Comparison of ENCODE assay signal across 1 cellular context in the genomic region with DNA sequence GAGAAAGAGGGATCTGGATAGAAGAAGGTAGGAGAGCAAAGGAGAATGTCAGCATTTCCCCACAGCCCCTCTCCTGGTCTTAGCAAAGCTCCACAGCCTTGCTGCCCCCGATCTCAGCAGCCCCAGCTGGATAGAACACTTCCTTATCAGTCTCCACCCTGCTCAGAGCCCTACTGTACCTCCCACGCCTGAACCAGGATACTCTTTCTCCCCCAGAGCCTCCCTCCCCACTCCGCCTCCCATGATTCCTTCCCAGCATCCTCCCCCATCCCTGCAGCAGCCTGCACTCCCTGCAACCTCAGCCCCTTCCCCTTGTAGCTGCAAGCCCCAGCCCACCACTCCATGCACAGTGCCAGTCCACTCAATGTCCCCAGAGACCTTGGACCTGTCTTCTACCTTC.
TF ChIP-seq lines count a peak whose summit lies in the region.

No MANE protein-coding gene starts in this region.

TF ChIP-seq in K562, 482 proteins besides CTCF, POLR2A, EP300 and RAD21 (continued from another document and continues in another):
- TF ChIP-seq ZNF583 (CRISPR knock-in tag; IDR thresholded peaks at IDR 0.05) (no peak), CEBPB (tag; IDR thresholded peaks at IDR 0.05) (no peak), PTTG1 (tag; IDR thresholded peaks at IDR 0.05; ENCODE audit: low read depth) (no peak), GATA2 (CRISPR knock-in tag; IDR thresholded peaks at IDR 0.05) (peak; percentile 57; the same call in 1 of the 2 replicates), ZNF140 (CRISPR knock-in tag; IDR thresholded peaks at IDR 0.05) (no peak), NCOA2 (IDR thresholded peaks at IDR 0.05; ENCODE audit: partially characterized antibody in 2 of 2) (no peak), ZNF584 (CRISPR knock-in tag; IDR thresholded peaks at IDR 0.05; ENCODE audit: low read depth) (no peak), KAT7 (CRISPR knock-in tag; IDR thresholded peaks at IDR 0.05; ENCODE audit: borderline replicate concordance) (no peak), NCOR1 (IDR thresholded peaks at IDR 0.05) (peak; percentile 78), ZNF212 (CRISPR knock-in tag; IDR thresholded peaks at IDR 0.05) (no peak), HDAC1 (IDR thresholded peaks at IDR 0.05) (peak in 1 of 2 experiments; percentile 75; a peak in 1 of 4 replicates), ELF1 (tag; IDR thresholded peaks at IDR 0.05) (peak; percentile 30; the same call in 1 of the 2 replicates), CTBP1 (IDR thresholded peaks at IDR 0.05; ENCODE audit: borderline replicate concordance) (peak; percentile 75; the same call in 1 of the 2 replicates), BMI1 (IDR thresholded peaks at IDR 0.05; ENCODE audit: low read length) (no peak), ETS2 (tag; IDR thresholded peaks at IDR 0.05; ENCODE audit: borderline replicate concordance, poor library complexity, severe bottlenecking) (no peak), TRIM24 (IDR thresholded peaks at IDR 0.05) (peak; percentile 54 to 63; a peak in 3 of 4 replicates), FOS (IDR thresholded peaks at IDR 0.05; ENCODE audit: extremely low read depth, insufficient read length) (no peak), RNF2 (IDR thresholded peaks at IDR 0.05) (0 out of 2 replicates have a peak, but pooled peaks have one; percentile 31), HNRNPL (IDR thresholded peaks at IDR 0.05; ENCODE audit: low read depth, low read length) (no peak), LCOR (CRISPR knock-in tag; IDR thresholded peaks at IDR 0.05) (no peak), MAZ (CRISPR knock-in tag; conservative IDR thresholded peaks at IDR 0.05 in 1 of 2, IDR thresholded peaks at IDR 0.05 in 1 of 2) (peak in 1 of 2 experiments; percentile 36; a peak in 1 of 4 replicates), POLR2G (IDR thresholded peaks at IDR 0.05; ENCODE audit: low read depth, low read length) (no peak), ARHGAP35 (IDR thresholded peaks at IDR 0.05; ENCODE audit: partially characterized antibody) (no peak), TBL1XR1 (IDR thresholded peaks at IDR 0.05; ENCODE audit: low read length in 2 of 2) (peak in 1 of 2 experiments; percentile 24; a peak in 1 of 4 replicates), SMARCE1 (IDR thresholded peaks at IDR 0.05) (peak; percentile 83; the same call in 1 of the 2 replicates), BCOR (IDR thresholded peaks at IDR 0.05) (0 out of 2 replicates have a peak, but pooled peaks have one; percentile 42), POU5F1 (IDR thresholded peaks at IDR 0.05; ENCODE audit: borderline replicate concordance, low read depth, low read length, partially characterized antibody) (no peak), MTA1 (IDR thresholded peaks at IDR 0.05; ENCODE audit: borderline replicate concordance) (peak; percentile 75; the same call in 1 of the 2 replicates), NFE2 (IDR thresholded peaks at IDR 0.05; ENCODE audit: low read depth) (no peak), EHMT2 (IDR thresholded peaks at IDR 0.05) (0 out of 2 replicates have a peak, but pooled peaks have one; percentile 33), SAP30 (IDR thresholded peaks at IDR 0.05; ENCODE audit: borderline replicate concordance, insufficient read depth, low read depth, low read length, poor library complexity, severe bottlenecking) (no peak), ZNF239 (CRISPR knock-in tag; IDR thresholded peaks at IDR 0.05) (no peak), MTA2 (IDR thresholded peaks at IDR 0.05; ENCODE audit: low read depth) (peak; percentile 79), EGR1 (conservative IDR thresholded peaks at IDR 0.05) (peak; percentile 86), FOXK2 (conservative IDR thresholded peaks at IDR 0.05 in 1 of 2, IDR thresholded peaks at IDR 0.05 in 1 of 2; ENCODE audit: low read depth in 2 of 2) (no peak), ASH1L (IDR thresholded peaks at IDR 0.05; ENCODE audit: borderline replicate concordance, low read depth, partially characterized antibody) (no peak), ZKSCAN3 (CRISPR knock-in tag; IDR thresholded peaks at IDR 0.05) (no peak), NR3C1 (CRISPR knock-in tag; IDR thresholded peaks at IDR 0.05) (no peak)
- TF ChIP-seq, protein P1, sequence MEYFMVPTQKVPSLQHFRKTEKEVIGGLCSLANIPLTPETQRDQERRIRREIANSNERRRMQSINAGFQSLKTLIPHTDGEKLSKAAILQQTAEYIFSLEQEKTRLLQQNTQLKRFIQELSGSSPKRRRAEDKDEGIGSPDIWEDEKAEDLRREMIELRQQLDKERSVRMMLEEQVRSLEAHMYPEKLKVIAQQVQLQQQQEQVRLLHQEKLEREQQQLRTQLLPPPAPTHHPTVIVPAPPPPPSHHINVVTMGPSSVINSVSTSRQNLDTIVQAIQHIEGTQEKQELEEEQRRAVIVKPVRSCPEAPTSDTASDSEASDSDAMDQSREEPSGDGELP (CRISPR knock-in tag; IDR thresholded peaks at IDR 0.05; ENCODE audit: borderline replicate concordance): peak; percentile 75
- TF ChIP-seq, protein P2, sequence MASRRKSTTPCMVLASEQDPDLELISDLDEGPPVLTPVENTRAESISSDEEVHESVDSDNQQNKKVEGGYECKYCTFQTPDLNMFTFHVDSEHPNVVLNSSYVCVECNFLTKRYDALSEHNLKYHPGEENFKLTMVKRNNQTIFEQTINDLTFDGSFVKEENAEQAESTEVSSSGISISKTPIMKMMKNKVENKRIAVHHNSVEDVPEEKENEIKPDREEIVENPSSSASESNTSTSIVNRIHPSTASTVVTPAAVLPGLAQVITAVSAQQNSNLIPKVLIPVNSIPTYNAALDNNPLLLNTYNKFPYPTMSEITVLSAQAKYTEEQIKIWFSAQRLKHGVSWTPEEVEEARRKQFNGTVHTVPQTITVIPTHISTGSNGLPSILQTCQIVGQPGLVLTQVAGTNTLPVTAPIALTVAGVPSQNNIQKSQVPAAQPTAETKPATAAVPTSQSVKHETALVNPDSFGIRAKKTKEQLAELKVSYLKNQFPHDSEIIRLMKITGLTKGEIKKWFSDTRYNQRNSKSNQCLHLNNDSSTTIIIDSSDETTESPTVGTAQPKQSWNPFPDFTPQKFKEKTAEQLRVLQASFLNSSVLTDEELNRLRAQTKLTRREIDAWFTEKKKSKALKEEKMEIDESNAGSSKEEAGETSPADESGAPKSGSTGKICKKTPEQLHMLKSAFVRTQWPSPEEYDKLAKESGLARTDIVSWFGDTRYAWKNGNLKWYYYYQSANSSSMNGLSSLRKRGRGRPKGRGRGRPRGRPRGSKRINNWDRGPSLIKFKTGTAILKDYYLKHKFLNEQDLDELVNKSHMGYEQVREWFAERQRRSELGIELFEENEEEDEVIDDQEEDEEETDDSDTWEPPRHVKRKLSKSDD (conservative IDR thresholded peaks at IDR 0.05; ENCODE audit: low read length): no peak
- TF ChIP-seq, protein P3, sequence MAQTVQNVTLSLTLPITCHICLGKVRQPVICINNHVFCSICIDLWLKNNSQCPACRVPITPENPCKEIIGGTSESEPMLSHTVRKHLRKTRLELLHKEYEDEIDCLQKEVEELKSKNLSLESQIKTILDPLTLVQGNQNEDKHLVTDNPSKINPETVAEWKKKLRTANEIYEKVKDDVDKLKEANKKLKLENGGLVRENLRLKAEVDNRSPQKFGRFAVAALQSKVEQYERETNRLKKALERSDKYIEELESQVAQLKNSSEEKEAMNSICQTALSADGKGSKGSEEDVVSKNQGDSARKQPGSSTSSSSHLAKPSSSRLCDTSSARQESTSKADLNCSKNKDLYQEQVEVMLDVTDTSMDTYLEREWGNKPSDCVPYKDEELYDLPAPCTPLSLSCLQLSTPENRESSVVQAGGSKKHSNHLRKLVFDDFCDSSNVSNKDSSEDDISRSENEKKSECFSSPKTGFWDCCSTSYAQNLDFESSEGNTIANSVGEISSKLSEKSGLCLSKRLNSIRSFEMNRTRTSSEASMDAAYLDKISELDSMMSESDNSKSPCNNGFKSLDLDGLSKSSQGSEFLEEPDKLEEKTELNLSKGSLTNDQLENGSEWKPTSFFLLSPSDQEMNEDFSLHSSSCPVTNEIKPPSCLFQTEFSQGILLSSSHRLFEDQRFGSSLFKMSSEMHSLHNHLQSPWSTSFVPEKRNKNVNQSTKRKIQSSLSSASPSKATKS (CRISPR knock-in tag; IDR thresholded peaks at IDR 0.05): no peak
- TF ChIP-seq, protein P4, sequence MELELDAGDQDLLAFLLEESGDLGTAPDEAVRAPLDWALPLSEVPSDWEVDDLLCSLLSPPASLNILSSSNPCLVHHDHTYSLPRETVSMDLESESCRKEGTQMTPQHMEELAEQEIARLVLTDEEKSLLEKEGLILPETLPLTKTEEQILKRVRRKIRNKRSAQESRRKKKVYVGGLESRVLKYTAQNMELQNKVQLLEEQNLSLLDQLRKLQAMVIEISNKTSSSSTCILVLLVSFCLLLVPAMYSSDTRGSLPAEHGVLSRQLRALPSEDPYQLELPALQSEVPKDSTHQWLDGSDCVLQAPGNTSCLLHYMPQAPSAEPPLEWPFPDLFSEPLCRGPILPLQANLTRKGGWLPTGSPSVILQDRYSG (tag; conservative IDR thresholded peaks at IDR 0.05; ENCODE audit: low read depth): no peak
- TF ChIP-seq, protein P5, sequence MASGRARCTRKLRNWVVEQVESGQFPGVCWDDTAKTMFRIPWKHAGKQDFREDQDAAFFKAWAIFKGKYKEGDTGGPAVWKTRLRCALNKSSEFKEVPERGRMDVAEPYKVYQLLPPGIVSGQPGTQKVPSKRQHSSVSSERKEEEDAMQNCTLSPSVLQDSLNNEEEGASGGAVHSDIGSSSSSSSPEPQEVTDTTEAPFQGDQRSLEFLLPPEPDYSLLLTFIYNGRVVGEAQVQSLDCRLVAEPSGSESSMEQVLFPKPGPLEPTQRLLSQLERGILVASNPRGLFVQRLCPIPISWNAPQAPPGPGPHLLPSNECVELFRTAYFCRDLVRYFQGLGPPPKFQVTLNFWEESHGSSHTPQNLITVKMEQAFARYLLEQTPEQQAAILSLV (tag; IDR thresholded peaks at IDR 0.05): no peak
- TF ChIP-seq, protein P6, sequence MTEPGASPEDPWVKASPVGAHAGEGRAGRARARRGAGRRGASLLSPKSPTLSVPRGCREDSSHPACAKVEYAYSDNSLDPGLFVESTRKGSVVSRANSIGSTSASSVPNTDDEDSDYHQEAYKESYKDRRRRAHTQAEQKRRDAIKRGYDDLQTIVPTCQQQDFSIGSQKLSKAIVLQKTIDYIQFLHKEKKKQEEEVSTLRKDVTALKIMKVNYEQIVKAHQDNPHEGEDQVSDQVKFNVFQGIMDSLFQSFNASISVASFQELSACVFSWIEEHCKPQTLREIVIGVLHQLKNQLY (CRISPR knock-in tag; conservative IDR thresholded peaks at IDR 0.05): no peak
- TF ChIP-seq, protein P7, sequence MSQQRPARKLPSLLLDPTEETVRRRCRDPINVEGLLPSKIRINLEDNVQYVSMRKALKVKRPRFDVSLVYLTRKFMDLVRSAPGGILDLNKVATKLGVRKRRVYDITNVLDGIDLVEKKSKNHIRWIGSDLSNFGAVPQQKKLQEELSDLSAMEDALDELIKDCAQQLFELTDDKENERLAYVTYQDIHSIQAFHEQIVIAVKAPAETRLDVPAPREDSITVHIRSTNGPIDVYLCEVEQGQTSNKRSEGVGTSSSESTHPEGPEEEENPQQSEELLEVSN (IDR thresholded peaks at IDR 0.05; ENCODE audit: borderline replicate concordance in 1 of 2, extremely low read depth in 1 of 2, insufficient read depth in 1 of 2, insufficient read length in 1 of 2, low read depth in 1 of 2, low read length in 1 of 2, poor library complexity in 1 of 2, severe bottlenecking in 1 of 2): no peak
- TF ChIP-seq, protein P8, sequence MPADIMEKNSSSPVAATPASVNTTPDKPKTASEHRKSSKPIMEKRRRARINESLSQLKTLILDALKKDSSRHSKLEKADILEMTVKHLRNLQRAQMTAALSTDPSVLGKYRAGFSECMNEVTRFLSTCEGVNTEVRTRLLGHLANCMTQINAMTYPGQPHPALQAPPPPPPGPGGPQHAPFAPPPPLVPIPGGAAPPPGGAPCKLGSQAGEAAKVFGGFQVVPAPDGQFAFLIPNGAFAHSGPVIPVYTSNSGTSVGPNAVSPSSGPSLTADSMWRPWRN (IDR thresholded peaks at IDR 0.05; ENCODE audit: low read depth): peak; percentile 43; the same call in 1 of the 2 replicates
- TF ChIP-seq, protein P9, sequence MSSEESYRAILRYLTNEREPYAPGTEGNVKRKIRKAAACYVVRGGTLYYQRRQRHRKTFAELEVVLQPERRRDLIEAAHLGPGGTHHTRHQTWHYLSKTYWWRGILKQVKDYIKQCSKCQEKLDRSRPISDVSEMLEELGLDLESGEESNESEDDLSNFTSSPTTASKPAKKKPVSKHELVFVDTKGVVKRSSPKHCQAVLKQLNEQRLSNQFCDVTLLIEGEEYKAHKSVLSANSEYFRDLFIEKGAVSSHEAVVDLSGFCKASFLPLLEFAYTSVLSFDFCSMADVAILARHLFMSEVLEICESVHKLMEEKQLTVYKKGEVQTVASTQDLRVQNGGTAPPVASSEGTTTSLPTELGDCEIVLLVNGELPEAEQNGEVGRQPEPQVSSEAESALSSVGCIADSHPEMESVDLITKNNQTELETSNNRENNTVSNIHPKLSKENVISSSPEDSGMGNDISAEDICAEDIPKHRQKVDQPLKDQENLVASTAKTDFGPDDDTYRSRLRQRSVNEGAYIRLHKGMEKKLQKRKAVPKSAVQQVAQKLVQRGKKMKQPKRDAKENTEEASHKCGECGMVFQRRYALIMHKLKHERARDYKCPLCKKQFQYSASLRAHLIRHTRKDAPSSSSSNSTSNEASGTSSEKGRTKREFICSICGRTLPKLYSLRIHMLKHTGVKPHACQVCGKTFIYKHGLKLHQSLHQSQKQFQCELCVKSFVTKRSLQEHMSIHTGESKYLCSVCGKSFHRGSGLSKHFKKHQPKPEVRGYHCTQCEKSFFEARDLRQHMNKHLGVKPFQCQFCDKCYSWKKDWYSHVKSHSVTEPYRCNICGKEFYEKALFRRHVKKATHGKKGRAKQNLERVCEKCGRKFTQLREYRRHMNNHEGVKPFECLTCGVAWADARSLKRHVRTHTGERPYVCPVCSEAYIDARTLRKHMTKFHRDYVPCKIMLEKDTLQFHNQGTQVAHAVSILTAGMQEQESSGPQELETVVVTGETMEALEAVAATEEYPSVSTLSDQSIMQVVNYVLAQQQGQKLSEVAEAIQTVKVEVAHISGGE (CRISPR knock-in tag; IDR thresholded peaks at IDR 0.05): no peak
- TF ChIP-seq, protein P10, sequence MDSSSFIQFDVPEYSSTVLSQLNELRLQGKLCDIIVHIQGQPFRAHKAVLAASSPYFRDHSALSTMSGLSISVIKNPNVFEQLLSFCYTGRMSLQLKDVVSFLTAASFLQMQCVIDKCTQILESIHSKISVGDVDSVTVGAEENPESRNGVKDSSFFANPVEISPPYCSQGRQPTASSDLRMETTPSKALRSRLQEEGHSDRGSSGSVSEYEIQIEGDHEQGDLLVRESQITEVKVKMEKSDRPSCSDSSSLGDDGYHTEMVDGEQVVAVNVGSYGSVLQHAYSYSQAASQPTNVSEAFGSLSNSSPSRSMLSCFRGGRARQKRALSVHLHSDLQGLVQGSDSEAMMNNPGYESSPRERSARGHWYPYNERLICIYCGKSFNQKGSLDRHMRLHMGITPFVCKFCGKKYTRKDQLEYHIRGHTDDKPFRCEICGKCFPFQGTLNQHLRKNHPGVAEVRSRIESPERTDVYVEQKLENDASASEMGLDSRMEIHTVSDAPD (CRISPR knock-in tag; IDR thresholded peaks at IDR 0.05): no peak
- TF ChIP-seq, protein P11, sequence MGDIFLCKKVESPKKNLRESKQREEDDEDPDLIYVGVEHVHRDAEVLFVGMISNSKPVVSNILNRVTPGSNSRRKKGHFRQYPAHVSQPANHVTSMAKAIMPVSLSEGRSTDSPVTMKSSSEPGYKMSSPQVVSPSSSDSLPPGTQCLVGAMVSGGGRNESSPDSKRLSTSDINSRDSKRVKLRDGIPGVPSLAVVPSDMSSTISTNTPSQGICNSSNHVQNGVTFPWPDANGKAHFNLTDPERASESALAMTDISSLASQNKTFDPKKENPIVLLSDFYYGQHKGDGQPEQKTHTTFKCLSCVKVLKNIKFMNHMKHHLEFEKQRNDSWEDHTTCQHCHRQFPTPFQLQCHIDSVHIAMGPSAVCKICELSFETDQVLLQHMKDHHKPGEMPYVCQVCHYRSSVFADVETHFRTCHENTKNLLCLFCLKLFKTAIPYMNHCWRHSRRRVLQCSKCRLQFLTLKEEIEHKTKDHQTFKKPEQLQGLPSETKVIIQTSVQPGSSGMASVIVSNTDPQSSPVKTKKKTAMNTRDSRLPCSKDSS (IDR thresholded peaks at IDR 0.05; ENCODE audit: low read depth, partially characterized antibody): no peak
